10 cellular contexts compared by ENCODE assay signal in genomic region chr2:226002438-226002837, GRCh38.
DNase-seq lines count a peak whose midpoint lies in the region; ATAC-seq and TF ChIP-seq lines count a peak whose summit lies in the region.
"Had no signal": no experiment of that assay in that cellular context is flagged by ENCODE, and none has a peak within 500 bp of the region (broad histone marks: within the 10 kb centered on the region; RNA-seq: fewer than 3 reads in every experiment).

No MANE protein-coding gene starts in this region.

- DNase-seq in EL: peak; percentile 85
- peak; percentile 12 for DNase-seq in astrocyte of the cerebellum (ENCODE audit: low read depth)
- DNase-seq in lung (ENCODE audit: low spot score): no peak
- no peak for DNase-seq in colonic mucosa
- DNase-seq in cerebellar nuclear complex (lab: John Stamatoyannopoulos, UW): no peak
- no peak for DNase-seq in type B pancreatic cell (ENCODE audit: extremely low spot score, unreplicated experiment)
- DNase-seq: NCI-H2171 had no signal

- H3K9ac ChIP-seq in colonic mucosa (ENCODE audit: low read depth in 2 of 2, low read length in 2 of 2): no peak overlapping the region

- H3K4me1 ChIP-seq in lung (ENCODE audit: control insufficient read depth in 2 of 2, insufficient read depth in 2 of 2, low read length in 2 of 2): no peaks in the 10 kb centered on the region
- no peaks in the 10 kb centered on the region for H3K4me1 ChIP-seq in colonic mucosa

- no peaks in the 10 kb centered on the region for H3K4me1 Mint-ChIP-seq in type B pancreatic cell (ENCODE audit: unreplicated experiment)

- no peak overlapping the region for H3K27ac Mint-ChIP-seq in type B pancreatic cell

- intact Hi-C loops in colonic mucosa (cut with DNase I): no loop called here

- H3K4me3 ChIP-seq in astrocyte of the cerebellum (ENCODE audit: low read depth, low read length): no peak overlapping the region
- H3K4me3 ChIP-seq in lung: no peak overlapping the region
- no peak overlapping the region for H3K4me3 ChIP-seq in colonic mucosa
- H3K4me3 ChIP-seq: upper lobe of left lung had no signal

- H3K36me3 ChIP-seq in lung (ENCODE audit: control insufficient read depth in 2 of 2, insufficient read depth in 2 of 2, low read length in 2 of 2): no peaks in the 10 kb centered on the region
- H3K36me3 ChIP-seq in colonic mucosa: no peaks in the 10 kb centered on the region
- H3K36me3 ChIP-seq: upper lobe of left lung had no signal

- H3K9me3 Mint-ChIP-seq in type B pancreatic cell: no peaks in the 10 kb centered on the region

- H3K36me3 Mint-ChIP-seq in type B pancreatic cell: no peaks in the 10 kb centered on the region

- ATAC-seq in HG03565 (IDR thresholded peaks at IDR 0.05; ENCODE audit: unreplicated experiment) (peak; percentile 69), lung (ENCODE audit: insufficient read depth, low FRiP score) (peak; percentile 68), GM19452 (IDR thresholded peaks at IDR 0.05; ENCODE audit: unreplicated experiment) (no peak)

- 45 to 49% methylated on average over 2 of the region's 2 CpGs for WGBS in lung, 2 donors

- TF ChIP-seq CTCF in astrocyte of the cerebellum (IDR thresholded peaks at IDR 0.05; ENCODE audit: low read depth, low read length, missing control alignments) (no peak), lung (IDR thresholded peaks at IDR 0.05; ENCODE audit: control extremely low read depth, extremely low read depth) (no peak), colonic mucosa (IDR thresholded peaks at IDR 0.05) (no peak), type B pancreatic cell (conservative IDR thresholded peaks at IDR 0.05) (no peak)

- in situ Hi-C loops in astrocyte of the cerebellum (cut with HindIII; ENCODE audit: low sequenced_read_pairs): no loop called here

- H3K27ac ChIP-seq in lung (ENCODE audit: low read depth in 1 of 2, low read length in 1 of 2) (no peak overlapping the region), colonic mucosa (no peak overlapping the region)

- H3K27me3 Mint-ChIP-seq in type B pancreatic cell: no peaks in the 10 kb centered on the region

- no peak overlapping the region for H3K4me3 Mint-ChIP-seq in type B pancreatic cell

- H3K27me3 ChIP-seq in lung (ENCODE audit: control insufficient read depth, insufficient read depth) (no peaks in the 10 kb centered on the region), colonic mucosa (no peaks in the 10 kb centered on the region)
- H3K27me3 ChIP-seq: upper lobe of left lung had no signal

- H3K9me3 ChIP-seq in lung (ENCODE audit: control insufficient read depth in 2 of 2, insufficient read depth in 1 of 2, low read length in 1 of 2): no peaks in the 10 kb centered on the region
- no peaks in the 10 kb centered on the region for H3K9me3 ChIP-seq in colonic mucosa
- H3K9me3 ChIP-seq: upper lobe of left lung had no signal

Comparison
In these comparisons a context has a peak if more than half of its experiments do, and no peak if none do; other contexts are left out.
1. DNase-seq: peak in EL (single experiment) and astrocyte of the cerebellum (single experiment); none in lung (single experiment), colonic mucosa (single experiment), cerebellar nuclear complex (0 of 2) and type B pancreatic cell (single experiment).